8 cellular contexts compared by ENCODE assay signal in the genomic region with DNA sequence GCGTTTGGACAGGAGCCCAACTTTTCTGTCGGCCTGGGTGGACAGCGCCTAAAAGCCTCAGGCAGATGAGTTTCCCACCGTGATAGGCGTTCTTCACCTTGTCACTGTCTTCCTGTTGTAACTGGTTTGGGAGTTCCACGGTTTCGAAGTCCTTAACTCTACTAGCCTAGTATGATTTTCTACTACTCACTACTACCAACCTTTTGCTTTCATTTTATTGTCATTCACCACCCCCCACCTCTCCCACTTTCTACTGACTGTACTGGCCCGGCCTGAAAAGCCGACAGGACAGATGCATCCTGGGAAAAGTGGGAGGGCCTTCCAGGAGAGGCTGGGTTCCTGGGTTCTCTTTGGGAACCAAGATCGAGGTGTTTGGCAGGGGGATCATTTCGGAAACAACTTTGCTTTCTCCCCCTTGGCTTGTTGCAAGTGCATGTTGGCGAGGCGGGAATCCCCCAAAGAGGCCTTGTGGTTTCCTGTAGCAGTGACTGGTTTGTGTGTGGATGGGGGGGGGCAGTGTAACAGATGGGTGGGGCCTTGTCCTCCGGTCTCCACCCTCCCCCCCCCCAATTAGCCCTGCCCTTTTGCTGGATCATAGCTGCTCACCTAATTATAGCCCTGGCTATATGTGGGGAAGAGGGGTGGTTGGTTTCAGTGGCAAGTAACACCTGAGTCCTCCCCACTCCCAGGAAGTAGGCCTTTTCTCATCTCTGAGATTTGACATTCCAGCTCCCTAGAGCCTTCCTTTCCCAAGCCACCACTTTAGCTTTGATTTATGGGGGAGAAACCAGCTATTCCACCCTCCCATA. TPM values are rescaled to one million over a fixed set of nuclear protein-coding genes. Genes with fewer than 3 reads are reported as not detected.
DNase-seq lines count a peak whose midpoint lies in the region; ATAC-seq and TF ChIP-seq lines count a peak whose summit lies in the region.

No MANE protein-coding gene starts in this region.

- no peak for TF ChIP-seq CTCF in kidney epithelial cell (IDR thresholded peaks at IDR 0.05; ENCODE audit: insufficient read depth, low read length, poor library complexity, severe bottlenecking)

- ATAC-seq in GM21737 (IDR thresholded peaks at IDR 0.05; ENCODE audit: unreplicated experiment) (peak; percentile 20), HG03565 (IDR thresholded peaks at IDR 0.05; ENCODE audit: unreplicated experiment) (no peak)

- no peaks in the 10 kb centered on the region for H3K27me3 ChIP-seq in kidney epithelial cell (ENCODE audit: control insufficient read depth, insufficient read depth, low read length)

- peak overlapping the region; percentile 56 for H3K4me3 ChIP-seq in kidney epithelial cell (ENCODE audit: low read depth, low read length)

- H3K36me3 ChIP-seq in kidney epithelial cell (ENCODE audit: control insufficient read depth, insufficient read depth, low read length), result peaks cover 10% of the 10 kb centered on the region

- DNase-seq in AG08395 (ENCODE audit: low spot score) (peak; percentile 82), NCI-H2227 treated with DMSO at 0.1 percent for 48 hours (lab: John Stamatoyannopoulos, UW) (peak; percentile 75), cerebellar cortex (ENCODE audit: low spot score) (peak; percentile 80), kidney epithelial cell (ENCODE audit: low read depth) (peak; percentile 44)
- peak; percentile 72 for DNase-seq in activated CD4-positive, CD25-positive, alpha-beta regulatory T cell treated with anti-CD3 and anti-CD28 coated beads, Interleukin-2, amount 50 U/mL, for 72 hours
- peak; percentile 76 to 79 for DNase-seq in stimulated activated CD4-positive, alpha-beta T cell treated with anti-CD3 and anti-CD28 coated beads, Interleukin-15, amount 100 ng/mL, for 48 hours (ENCODE audit: low read depth in 2 of 2)

RNA-seq across cellular contexts. Expression of gene EIF5A, which starts 1.4 kb away (rescaled TPM):
- total RNA-seq in kidney epithelial cell, result 460 and 490 TPM in 2 replicates

RNA-seq across cellular contexts. Expression of gene GPS2, which starts 6.3 kb away (rescaled TPM):
- 73.5 and 76.0 TPM in 2 replicates for total RNA-seq in kidney epithelial cell

RNA-seq across cellular contexts. Expression of gene YBX2, which starts 14.4 kb away (rescaled TPM):
- 0.08 and 0.48 TPM in 2 replicates for total RNA-seq in kidney epithelial cell

RNA-seq across cellular contexts. Expression of gene NEURL4, which starts 20.3 kb away (rescaled TPM):
- total RNA-seq in kidney epithelial cell, result 16.3 and 29.9 TPM in 2 replicates

RNA-seq across cellular contexts. Expression of gene SLC2A4, which starts 27.3 kb away (rescaled TPM):
- total RNA-seq in kidney epithelial cell, result 0.38 and 1.1 TPM in 2 replicates
